ENCODE assay signal across 18 cellular contexts in genomic region chr6:148423133-148423532, GRCh38.
DNase-seq lines count a peak whose midpoint lies in the region; ATAC-seq, FAIRE-seq and TF ChIP-seq lines count a peak whose summit lies in the region.
"Had no signal": no experiment of that assay in that cellular context is flagged by ENCODE, and none has a peak within 500 bp of the region (broad histone marks: within the 10 kb centered on the region; RNA-seq: fewer than 3 reads in every experiment).

No MANE protein-coding gene starts in this region.

- H3K36me3 ChIP-seq in small intestine (ENCODE audit: control insufficient read depth in 2 of 2, insufficient read depth in 2 of 2, low read length in 2 of 2), result no peaks in the 10 kb centered on the region

- intact Hi-C loops in dorsolateral prefrontal cortex (cut with DNase I), result no loop called here

- peak overlapping the region in 1 of 59 donors; percentile 13 for H3K4me3 ChIP-seq in dorsolateral prefrontal cortex
- H3K4me3 ChIP-seq in foreskin fibroblast (ENCODE audit: low read depth in 1 of 2, low read length in 2 of 2), result no peak overlapping the region
- no peak overlapping the region for H3K4me3 ChIP-seq in small intestine (ENCODE audit: low read depth in 1 of 2, low read length in 2 of 2)
- H3K4me3 ChIP-seq: GM23338 had no signal

- FAIRE-seq in small intestine (lab: Jason Lieb, UNC), result peak; percentile 10
- FAIRE-seq: G401.6, GM12891, HepG2 had no signal

- H3K27me3 ChIP-seq in dorsolateral prefrontal cortex (no peaks in the 10 kb centered on the region), small intestine (ENCODE audit: control insufficient read depth in 2 of 2, insufficient read depth in 2 of 2, low read length in 2 of 2) (no peaks in the 10 kb centered on the region)

- TF ChIP-seq CTCF in dorsolateral prefrontal cortex (IDR thresholded peaks at IDR 0.05 in 54 of 56, conservative IDR thresholded peaks at IDR 0.05 in 2 of 56; ENCODE audit: low read depth in 1 of 56, partially characterized antibody in 56 of 56) (no peak), foreskin fibroblast (IDR thresholded peaks at IDR 0.05; ENCODE audit: low read depth, low read length) (no peak)

- ATAC-seq in GM21526 (IDR thresholded peaks at IDR 0.05; ENCODE audit: low FRiP score, unreplicated experiment), result no peak
- ATAC-seq: GM23338, HepG2 had no signal

- WGBS in small intestine, 3 donors, result 68 to 75% (median 72%) methylated on average over 4 of the region's 4 CpGs

- peak overlapping the region in 47 of 59 donors; percentile 3 to 81 (median 54) for H3K27ac ChIP-seq in dorsolateral prefrontal cortex
- H3K27ac ChIP-seq in small intestine (ENCODE audit: low read depth in 1 of 2, low read length in 1 of 2), result no peak overlapping the region

- H3K4me1 ChIP-seq in small intestine (ENCODE audit: control insufficient read depth in 2 of 2, insufficient read depth in 1 of 2, low read depth in 1 of 2, low read length in 1 of 2), result no peaks in the 10 kb centered on the region

- DNase-seq in ELR (ENCODE audit: low read depth) (peak; percentile 50), dorsolateral prefrontal cortex (no peak), foreskin fibroblast (peak; percentile 29 to 60), small intestine (no peak), NCI-H510A (lab: John Stamatoyannopoulos, UW) (no peak), NCI-H1436 (lab: John Stamatoyannopoulos, UW) (no peak), MV-4-11 (lab: John Stamatoyannopoulos, UW) (no peak)
- DNase-seq: Calu3; CD4-positive, alpha-beta T cell; Karpas-422; NCI-H1436 treated with DMSO at 0.1 percent for 48 hours; NCI-H2227 treated with DMSO at 0.1 percent for 48 hours; SIG-M5 had no signal

- no peaks in the 10 kb centered on the region for H3K9me3 ChIP-seq in small intestine (ENCODE audit: control insufficient read depth, low read depth)

Comparison
In these comparisons a context has a peak if more than half of its experiments do, and no peak if none do; other contexts are left out.
1. DNase-seq: peak in ELR (single experiment) and foreskin fibroblast (2 of 2); none in dorsolateral prefrontal cortex (0 of 10), small intestine (single experiment), NCI-H510A (single experiment), NCI-H1436 (single experiment) and MV-4-11 (single experiment).
2. H3K27ac ChIP-seq: peak in dorsolateral prefrontal cortex (47 of 59); none in small intestine (0 of 2).